ENCODE assay signal across 10 cellular contexts in the genomic region with DNA sequence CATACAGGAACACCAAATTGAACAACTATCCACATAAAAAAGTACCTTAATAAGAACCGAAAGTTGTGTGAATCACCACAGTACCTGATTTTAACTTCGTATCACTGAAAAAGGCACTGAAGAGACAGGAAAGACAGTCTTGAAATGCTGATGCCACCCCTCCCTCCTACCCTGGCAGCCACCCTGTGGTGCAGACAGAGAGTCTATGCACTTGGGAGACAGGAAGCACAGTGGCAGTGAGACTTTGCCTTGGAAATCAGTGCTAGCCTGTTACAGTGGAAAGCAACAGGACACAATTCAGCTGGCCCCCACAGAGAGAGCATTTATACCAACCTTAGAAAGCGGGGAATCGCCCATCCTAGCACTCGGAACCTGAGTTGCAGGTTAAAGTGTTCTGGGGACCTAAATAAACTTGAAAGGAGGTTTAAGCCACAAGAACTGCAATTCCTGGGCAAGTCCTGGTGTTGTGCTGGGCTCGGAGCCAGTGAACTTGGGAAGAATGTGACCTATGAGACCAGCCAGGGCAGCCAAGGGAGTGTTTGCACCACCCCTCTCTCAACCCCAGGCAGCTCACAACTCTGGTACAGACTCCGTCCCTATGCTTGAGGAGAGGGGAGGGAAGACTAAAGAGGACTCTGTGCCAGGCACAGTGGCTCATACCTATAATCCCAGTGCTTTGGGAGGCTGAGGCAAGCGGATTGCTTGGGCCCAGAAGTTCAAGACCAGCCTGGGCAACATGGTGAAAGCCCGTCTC.
A peak's percentile ranks its signal among the peaks of the same experiment; 100 is the strongest.
DNase-seq lines count a peak whose midpoint lies in the region; ATAC-seq and TF ChIP-seq lines count a peak whose summit lies in the region.
"Had no signal": no experiment of that assay in that cellular context is flagged by ENCODE, and none has a peak within 500 bp of the region (broad histone marks: within the 10 kb centered on the region; RNA-seq: fewer than 3 reads in every experiment).

No MANE protein-coding gene starts in this region.

- H3K9me3 ChIP-seq in liver (ENCODE audit: control insufficient read depth in 4 of 4, low read length in 3 of 4) (peaks cover 0 to 3% (median 0%) of the 10 kb centered on the region in 4 donors), Caco-2 (no peaks in the 10 kb centered on the region)

- TF ChIP-seq RAD21 in liver (IDR thresholded peaks at IDR 0.05), result peak in 1 of 2 donors; percentile 49

- H3K36me3 ChIP-seq in liver (ENCODE audit: control insufficient read depth in 4 of 4, insufficient read depth in 3 of 4, low read depth in 1 of 4, low read length in 3 of 4), result no peaks in the 10 kb centered on the region
- H3K36me3 ChIP-seq in Caco-2 (ENCODE audit: control insufficient read depth, insufficient read depth, low read length), result no peaks in the 10 kb centered on the region

- H3K27ac ChIP-seq in coronary artery (peak overlapping the region; percentile 58 to 82), liver (ENCODE audit: low read depth in 1 of 2, low read length in 2 of 2) (no peak overlapping the region)
- H3K27ac ChIP-seq: PC-9 had no signal

- no TSS peak for BruUV-seq in Caco-2 (replicated peaks; lab: Mats Ljungman, UMichigan)

- POLR2A ChIA-PET in Caco-2 (lab: Charles Lee), result no interaction called here

- DNase-seq in activated CD4-positive, alpha-beta T cell treated with anti-CD3 and anti-CD28 coated beads, Interleukin-2, amount 50 U/mL, for 48 hours, result peak; percentile 27 to 38
- DNase-seq in activated CD4-positive, alpha-beta T cell treated with anti-CD3 and anti-CD28 coated beads for 4 hours, result no peak
- peak; percentile 84 for DNase-seq in coronary artery (ENCODE audit: low spot score)
- DNase-seq in type B pancreatic cell (ENCODE audit: extremely low spot score, unreplicated experiment), result peak; percentile 39
- DNase-seq in NCI-H2081 treated with DMSO at 0.1 percent for 48 hours (lab: John Stamatoyannopoulos, UW), result no peak
- no peak for DNase-seq in Caco-2

- CTCF ChIA-PET in Caco-2 (lab: Charles Lee), result no interaction called here

- H3K9me3 Mint-ChIP-seq in type B pancreatic cell, result peaks cover 13% of the 10 kb centered on the region
- H3K9me3 Mint-ChIP-seq in Caco-2 (ENCODE audit: unreplicated experiment), result peaks cover 14% of the 10 kb centered on the region

- H3K4me3 Mint-ChIP-seq in type B pancreatic cell (no peak overlapping the region), Caco-2 (ENCODE audit: unreplicated experiment) (no peak overlapping the region)

- H3K36me3 Mint-ChIP-seq in type B pancreatic cell, result no peaks in the 10 kb centered on the region
- H3K36me3 Mint-ChIP-seq in Caco-2 (ENCODE audit: insufficient read depth, unreplicated experiment), result no peaks in the 10 kb centered on the region

- no peak for ATAC-seq in HG02981 (IDR thresholded peaks at IDR 0.05; ENCODE audit: unreplicated experiment)

- TF ChIP-seq CTCF in coronary artery (IDR thresholded peaks at IDR 0.05), result no peak
- no peak for TF ChIP-seq CTCF in liver (IDR thresholded peaks at IDR 0.05; ENCODE audit: low read depth, low read length, missing input control)
- no peak for TF ChIP-seq CTCF in type B pancreatic cell (conservative IDR thresholded peaks at IDR 0.05)
- no peak for TF ChIP-seq CTCF in Caco-2 (IDR thresholded peaks at IDR 0.05; ENCODE audit: insufficient read depth in 1 of 2, low read depth in 1 of 2, low read length in 1 of 2, severe bottlenecking in 1 of 2, unreplicated experiment in 1 of 2)

- H3K4me3 ChIP-seq in coronary artery (peak overlapping the region; percentile 47), liver (ENCODE audit: low read depth in 1 of 3, low read length in 3 of 3) (no peak overlapping the region), Caco-2 (ENCODE audit: low read depth, low read length) (no peak overlapping the region)
- H3K4me3 ChIP-seq: PC-9 had no signal

- H3K9ac ChIP-seq in liver (ENCODE audit: low read depth in 1 of 2, low read length in 2 of 2), result no peak overlapping the region

- H3K27me3 Mint-ChIP-seq in type B pancreatic cell, result no peaks in the 10 kb centered on the region
- no peaks in the 10 kb centered on the region for H3K27me3 Mint-ChIP-seq in Caco-2 (ENCODE audit: insufficient read depth, unreplicated experiment)

- H3K27ac Mint-ChIP-seq in type B pancreatic cell, result no peak overlapping the region
- no peak overlapping the region for H3K27ac Mint-ChIP-seq in Caco-2 (ENCODE audit: unreplicated experiment)
- H3K27ac Mint-ChIP-seq: activated T-helper 2 cell treated with anti-CD3 and anti-CD28 coated beads, Interferon-gamma antibody, Interleukin-2, Interleukin-4, amounts not matched to agents 10 μg/mL and 5 μg/mL and 100 μg/mL, durations not matched to agents 14 hours and 24 hours and 36 hours had no signal

- 55% methylated on average over 9 of the region's 9 CpGs for WGBS in liver

- no peaks in the 10 kb centered on the region for H3K4me1 Mint-ChIP-seq in type B pancreatic cell (ENCODE audit: unreplicated experiment)
- no peaks in the 10 kb centered on the region for H3K4me1 Mint-ChIP-seq in Caco-2 (ENCODE audit: low read depth, unreplicated experiment)

- intact Hi-C loops in Caco-2 (cut with micrococcal nuclease; ENCODE audit: unreplicated experiment), result no loop called here

- H3K4me1 ChIP-seq in liver (ENCODE audit: control insufficient read depth in 4 of 4, insufficient read depth in 4 of 4, low read length in 3 of 4) (peaks cover 0 to 12% (median 8%) of the 10 kb centered on the region in 4 donors), Caco-2 (no peaks in the 10 kb centered on the region)

- no peaks in the 10 kb centered on the region for H3K27me3 ChIP-seq in liver (ENCODE audit: control insufficient read depth in 4 of 4, insufficient read depth in 4 of 4, low read length in 3 of 4)
- H3K27me3 ChIP-seq in Caco-2 (replicated peaks; ENCODE audit: control insufficient read depth, insufficient read depth, low read length), result no peaks in the 10 kb centered on the region

TF ChIP-seq in liver, 16 proteins besides CTCF, POLR2A, EP300 and RAD21:
- TF ChIP-seq FOXA1 (IDR thresholded peaks at IDR 0.05) (no peak), ZBTB33 (IDR thresholded peaks at IDR 0.05) (no peak), HNF4G (IDR thresholded peaks at IDR 0.05) (peak; percentile 43), HNF4A (conservative IDR thresholded peaks at IDR 0.05) (peak; percentile 72 to 82), NR2F2 (IDR thresholded peaks at IDR 0.05) (peak; percentile 91), EGR1 (IDR thresholded peaks at IDR 0.05; ENCODE audit: low read depth in 2 of 2) (no peak), FOXA2 (IDR thresholded peaks at IDR 0.05) (no peak), SP1 (IDR thresholded peaks at IDR 0.05) (peak; percentile 35), RXRA (IDR thresholded peaks at IDR 0.05) (peak; percentile 72 to 77), TAF1 (conservative IDR thresholded peaks at IDR 0.05) (no peak), JUND (IDR thresholded peaks at IDR 0.05) (peak in 1 of 2 donors; percentile 47), MAX (IDR thresholded peaks at IDR 0.05) (no peak)

Comparison
In these comparisons a context has a peak if more than half of its experiments do, and no peak if none do; other contexts are left out.
1. DNase-seq: peak in activated CD4-positive, alpha-beta T cell treated with anti-CD3 and anti-CD28 coated beads, Interleukin-2, amount 50 U/mL, for 48 hours (2 of 2), coronary artery (single experiment) and type B pancreatic cell (single experiment); none in activated CD4-positive, alpha-beta T cell treated with anti-CD3 and anti-CD28 coated beads for 4 hours (0 of 2), NCI-H2081 treated with DMSO at 0.1 percent for 48 hours (single experiment) and Caco-2 (0 of 2).
2. H3K27ac ChIP-seq: peak in coronary artery (2 of 2); none in liver (0 of 2).